Comparison of ENCODE assay signal across 8 cellular contexts in the genomic region with DNA sequence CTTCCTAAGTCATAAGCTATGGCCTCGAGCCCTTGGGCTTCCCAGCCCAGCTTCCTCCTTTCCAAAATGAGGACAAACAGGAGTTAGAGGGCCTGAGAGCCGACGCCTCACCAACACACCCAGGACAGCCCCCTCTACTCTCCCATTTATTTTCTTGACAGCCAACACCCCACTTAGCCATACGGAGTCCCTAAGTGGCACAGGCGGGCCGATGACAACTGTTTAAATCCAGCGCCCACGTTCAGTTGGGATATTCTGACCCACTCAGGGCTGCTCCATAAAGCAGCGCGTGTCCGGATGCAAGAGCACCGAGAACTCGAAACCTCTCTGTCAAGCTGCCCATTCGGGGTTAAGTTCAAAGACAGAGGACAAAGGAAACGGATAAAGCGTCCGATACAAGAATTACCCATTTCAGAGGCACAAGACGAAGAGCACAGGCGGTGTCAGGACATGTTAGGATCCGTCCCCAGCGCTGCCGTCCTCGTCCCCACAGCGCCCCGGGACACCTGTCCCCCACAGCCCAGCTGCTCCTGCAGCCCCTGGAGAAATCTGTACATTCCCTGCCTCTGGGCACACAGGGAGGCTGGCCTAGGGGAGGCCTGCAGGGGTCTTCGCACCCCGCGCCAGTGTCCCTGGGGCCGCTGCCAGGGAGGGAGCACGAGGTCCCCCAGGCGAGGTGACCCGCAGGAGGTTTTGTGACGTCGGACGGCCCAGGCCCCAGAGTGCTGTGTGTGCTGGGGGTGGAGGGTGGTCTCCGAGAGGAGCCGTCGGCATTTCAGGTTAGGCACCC. TPM values are rescaled to one million over a fixed set of nuclear protein-coding genes. Genes with fewer than 3 reads are reported as not detected.
DNase-seq lines count a peak whose midpoint lies in the region; ATAC-seq and TF ChIP-seq lines count a peak whose summit lies in the region.

No MANE protein-coding gene starts in this region.

- H3K9me3 ChIP-seq in ascending aorta (no peaks in the 10 kb centered on the region), iPS-20b (ENCODE audit: insufficient read depth, low read depth, low read length) (no peaks in the 10 kb centered on the region)

- peak overlapping the region; percentile 71 for H3K4me3 ChIP-seq in LNCaP clone FGC (ENCODE audit: low read depth, low read length)
- peak overlapping the region; percentile 72 to 75 for H3K4me3 ChIP-seq in ascending aorta
- peak overlapping the region; percentile 68 for H3K4me3 ChIP-seq in iPS-20b (ENCODE audit: low read length)

- peaks cover 0 to 2% of the 10 kb centered on the region in 2 donors for H3K4me1 ChIP-seq in ascending aorta
- no peaks in the 10 kb centered on the region for H3K4me1 ChIP-seq in iPS-20b (ENCODE audit: insufficient read depth, low read length)

- no peaks in the 10 kb centered on the region for H3K36me3 ChIP-seq in ascending aorta
- no peaks in the 10 kb centered on the region for H3K36me3 ChIP-seq in iPS-20b (ENCODE audit: insufficient read depth, low read depth, low read length)

- peak overlapping the region; percentile 51; the same call in 1 of the 2 replicates for H3K9ac ChIP-seq in iPS-20b (ENCODE audit: low read depth, low read length)

- no peaks in the 10 kb centered on the region for H3K27me3 ChIP-seq in ascending aorta
- H3K27me3 ChIP-seq in iPS-20b (ENCODE audit: insufficient read depth, low read length): peaks cover 22% of the 10 kb centered on the region; the same call in 1 of the 2 replicates

- TF ChIP-seq CTCF in LNCaP clone FGC (IDR thresholded peaks at IDR 0.05; ENCODE audit: control insufficient read depth, extremely low read depth, insufficient read depth): no peak
- TF ChIP-seq CTCF in ascending aorta (IDR thresholded peaks at IDR 0.05): no peak

- H3K4me3 Mint-ChIP-seq in stimulated activated memory B cell treated with anti-CD40 and anti-IgM and Interleukin-4, amounts not matched to agents 10 μg/mL and 1 μg/mL and 100 μg/mL, for 72 hours: peak overlapping the region; percentile 99

- H3K27me3 Mint-ChIP-seq in stimulated activated memory B cell treated with anti-CD40 and anti-IgM and Interleukin-4, amounts not matched to agents 10 μg/mL and 1 μg/mL and 100 μg/mL, for 72 hours: no peaks in the 10 kb centered on the region

- H3K27ac ChIP-seq in ascending aorta: peak overlapping the region; percentile 53 to 54
- no peak overlapping the region for H3K27ac ChIP-seq in iPS-20b (ENCODE audit: low read length)

- peak overlapping the region; percentile 92 for H3K27ac Mint-ChIP-seq in stimulated activated memory B cell treated with anti-CD40 and anti-IgM and Interleukin-4, amounts not matched to agents 10 μg/mL and 1 μg/mL and 100 μg/mL, for 72 hours

- intact Hi-C loops in ascending aorta (cut with DNase I): loop anchor here (5.0 kb wide), 1 partner anchor 100 kb away; no protein-coding TSS in a partner anchor

- peaks cover 17% of the 10 kb centered on the region for H3K4me1 Mint-ChIP-seq in stimulated activated memory B cell treated with anti-CD40 and anti-IgM and Interleukin-4, amounts not matched to agents 10 μg/mL and 1 μg/mL and 100 μg/mL, for 72 hours

- peaks cover 8% of the 10 kb centered on the region for H3K36me3 Mint-ChIP-seq in stimulated activated memory B cell treated with anti-CD40 and anti-IgM and Interleukin-4, amounts not matched to agents 10 μg/mL and 1 μg/mL and 100 μg/mL, for 72 hours

- ATAC-seq in GM21390 (IDR thresholded peaks at IDR 0.05; ENCODE audit: unreplicated experiment) (peak; percentile 4), HG03097 (IDR thresholded peaks at IDR 0.05; ENCODE audit: low FRiP score, unreplicated experiment) (no peak)
- peak; percentile 1 for ATAC-seq in stimulated activated memory B cell treated with anti-CD40 and anti-IgM and Interleukin-4, amounts not matched to agents 10 μg/mL and 1 μg/mL and 100 μg/mL, for 72 hours

- peak; percentile 29 for DNase-seq in CD1c-positive myeloid dendritic cell (ENCODE audit: extremely low spot score)
- no peak for DNase-seq in LNCaP clone FGC (ENCODE audit: low read depth)
- DNase-seq in ascending aorta (ENCODE audit: low spot score in 2 of 2): no peak
- no peak for DNase-seq in iPS-NIHi7 (ENCODE audit: extremely low spot score)

- no peaks in the 10 kb centered on the region for H3K9me3 Mint-ChIP-seq in stimulated activated memory B cell treated with anti-CD40 and anti-IgM and Interleukin-4, amounts not matched to agents 10 μg/mL and 1 μg/mL and 100 μg/mL, for 72 hours

RNA-seq across cellular contexts. Expression of gene PRKX, which starts 1.2 kb away (rescaled TPM):
- 9.2 TPM for total RNA-seq in ascending aorta
